In genomic region chr12:60180298-60180697, GRCh38 we compare ENCODE assay signal across 27 cellular contexts.
"Had no signal": no experiment of that assay in that cellular context is flagged by ENCODE, and none has a peak within 500 bp of the region (broad histone marks: within the 10 kb centered on the region; RNA-seq: fewer than 3 reads in every experiment).

No MANE protein-coding gene starts in this region.

- ATAC-seq: activated T-cell treated with anti-CD3 and anti-CD28 coated beads, Interleukin-2, amount 50 U/mL, for 4 hours; activated T-helper 17 cell treated with anti-CD3 and anti-CD28 coated beads, Interleukin-2, amount 50 U/mL, for 72 hours; body of pancreas; effector memory CD8-positive, alpha-beta T cell; gastroesophageal sphincter; heart right ventricle; WTC11 had no signal

- H3K27ac ChIP-seq: body of pancreas, esophagus muscularis mucosa, gastroesophageal sphincter, heart right ventricle, VCaP had no signal

- H3K27me3 ChIP-seq: body of pancreas, esophagus muscularis mucosa, gastroesophageal sphincter, heart right ventricle had no signal

- H3K36me3 ChIP-seq: esophagus muscularis mucosa, gastroesophageal sphincter, heart right ventricle had no signal

- H3K4me3 ChIP-seq: body of pancreas, esophagus muscularis mucosa, gastroesophageal sphincter, heart right ventricle had no signal

- H3K9me3 ChIP-seq: body of pancreas, esophagus muscularis mucosa, gastroesophageal sphincter, heart right ventricle had no signal

- DNase-seq: activated CD4-positive, alpha-beta memory T cell treated with anti-CD3 and anti-CD28 coated beads, Interleukin-2, amount 10 ng/mL, durations not matched to agents 7 days and 5 days; activated CD4-positive, alpha-beta T cell treated with anti-CD3 and anti-CD28 coated beads for 1 hour; activated CD4-positive, alpha-beta T cell treated with anti-CD3 and anti-CD28 coated beads for 4 hours; activated CD4-positive, alpha-beta T cell treated with anti-CD3 and anti-CD28 coated beads, Interleukin-2, amount 10 ng/mL, durations not matched to agents 7 days and 5 days; activated CD4-positive, alpha-beta T cell treated with anti-CD3 and anti-CD28 coated beads, Interleukin-2, amount 50 U/mL, for 4 hours; activated effector memory CD4-positive, alpha-beta T cell treated with Interleukin-2 at 50 U/mL for 16 hours; activated gamma-delta T cell treated with Interleukin-2 at 50 U/mL for 16 hours; activated naive CD4-positive, alpha-beta T cell treated with anti-CD3 and anti-CD28 coated beads, Interleukin-2, amount 50 U/mL, for 16 hours; activated naive CD4-positive, alpha-beta T cell treated with Interleukin-2 at 50 U/mL for 16 hours; activated T-cell treated with anti-CD3 and anti-CD28 coated beads, Interleukin-2, amount 50 U/mL, for 4 hours; amniotic stem cell; anterior cingulate cortex; body of pancreas; caudate nucleus; cortex of kidney; dermis blood vessel endothelial cell; effector CD4-positive, alpha-beta T cell; effector memory CD8-positive, alpha-beta T cell; erythroblast; foreskin melanocyte; heart right ventricle; T-helper 2 cell had no signal

- H3K4me1 ChIP-seq: body of pancreas, esophagus muscularis mucosa, gastroesophageal sphincter, heart right ventricle had no signal
